Comparison of ENCODE assay signal across 24 cellular contexts in the genomic region with DNA sequence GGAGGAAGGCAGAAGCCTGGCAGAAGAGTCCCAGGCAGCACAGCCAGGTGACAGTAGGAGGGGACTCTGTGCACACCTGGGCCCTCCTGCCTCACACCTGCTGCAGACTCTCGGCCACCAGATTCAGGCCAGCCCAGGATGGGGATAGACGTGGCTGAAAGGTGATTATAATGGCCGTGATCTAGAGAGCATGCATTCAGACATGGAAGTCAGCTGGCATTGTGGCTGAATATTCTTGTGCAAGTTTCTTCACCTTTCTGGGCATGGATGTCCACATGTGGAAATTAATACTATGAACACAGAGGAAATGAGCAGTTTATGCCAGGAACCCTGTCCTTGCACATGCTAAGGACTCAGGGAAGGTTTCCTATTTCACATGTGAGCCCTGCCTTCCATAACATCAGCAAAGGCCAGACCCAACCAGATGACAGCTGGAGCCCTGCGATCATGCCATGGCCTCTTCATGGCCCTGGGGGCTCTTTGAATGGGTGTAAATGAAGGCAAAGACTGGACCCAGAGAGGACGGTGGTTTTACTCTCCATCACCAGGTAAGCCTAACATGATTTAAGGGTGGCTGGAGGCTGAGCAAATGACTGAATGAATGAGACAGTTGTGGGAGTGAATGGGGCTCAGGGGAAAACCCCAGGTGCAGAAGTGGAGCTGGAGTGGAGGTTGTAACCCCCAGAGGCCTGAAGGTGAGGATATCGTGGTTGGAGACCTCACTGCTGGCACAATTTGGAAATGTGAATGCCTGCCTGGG. TPM values are rescaled to one million over a fixed set of nuclear protein-coding genes. Genes with fewer than 3 reads are reported as not detected.
"Had no signal": no experiment of that assay in that cellular context is flagged by ENCODE, and none has a peak within 500 bp of the region (broad histone marks: within the 10 kb centered on the region; RNA-seq: fewer than 3 reads in every experiment).

No MANE protein-coding gene starts in this region.

- H3K4me3 ChIP-seq: colonic mucosa, dorsolateral prefrontal cortex, esophagus squamous epithelium, left ventricle myocardium inferior, lower lobe of right lung, sigmoid colon, skin epidermis had no signal

- H3K36me3 Mint-ChIP-seq: immature natural killer cell had no signal

- H3K36me3 ChIP-seq: colonic mucosa, esophagus squamous epithelium, left ventricle myocardium inferior, lower lobe of right lung, sigmoid colon had no signal

- H3K27ac Mint-ChIP-seq: immature natural killer cell, nephron had no signal

- H3K27ac ChIP-seq: colonic mucosa, dorsolateral prefrontal cortex, epithelial cell of prostate, esophagus squamous epithelium, left ventricle myocardium inferior, lower lobe of right lung, sigmoid colon, skin epidermis had no signal

- H3K4me3 Mint-ChIP-seq: immature natural killer cell, nephron had no signal

- H3K4me1 Mint-ChIP-seq: immature natural killer cell, nephron had no signal

- DNase-seq: dorsolateral prefrontal cortex; effector CD8-positive, alpha-beta T cell; esophagus squamous epithelium; foreskin fibroblast; immature natural killer cell; kidney; left cardiac atrium; left ventricle myocardium inferior; lower lobe of right lung; mesenchymal stem cell; naive B cell; sigmoid colon; stimulated activated CD4-positive, alpha-beta T cell treated with anti-CD3 and anti-CD28 coated beads, Interleukin-2, amount 100 ng/mL, for 24 hours; stimulated activated CD4-positive, alpha-beta T cell treated with anti-CD3 and anti-CD28 coated beads, Interleukin-4, amount 100 ng/mL, for 4 hours; stimulated activated naive CD4-positive, alpha-beta T cell; trophoblast cell had no signal

- H3K9me3 ChIP-seq: colonic mucosa, esophagus squamous epithelium, left ventricle myocardium inferior, lower lobe of right lung, sigmoid colon had no signal

- ATAC-seq: left cardiac atrium, lower lobe of right lung had no signal

RNA-seq across cellular contexts. Expression of gene RAET1L, which starts 2.7 kb away (rescaled TPM):
- total RNA-seq: cerebellum, dorsolateral prefrontal cortex, left cardiac atrium, left ventricle myocardium inferior, lower lobe of right lung, omental fat pad, pulmonary artery endothelial cell, sigmoid colon, urinary bladder had no signal
- polyA plus RNA-seq: immature natural killer cell, sigmoid colon, urinary bladder had no signal
